8 cellular contexts compared by ENCODE assay signal in genomic region chr1:149936992-149937705, GRCh38. TPM values are rescaled to one million over a fixed set of nuclear protein-coding genes. Genes with fewer than 3 reads are reported as not detected.
DNase-seq lines count a peak whose midpoint lies in the region; ATAC-seq lines count a peak whose summit lies in the region.

No MANE protein-coding gene starts in this region.

- no peak for ATAC-seq in HG02588 (IDR thresholded peaks at IDR 0.05; ENCODE audit: unreplicated experiment)
- no peak for ATAC-seq in GM19463 (IDR thresholded peaks at IDR 0.05; ENCODE audit: unreplicated experiment)

- H3K4me1 Mint-ChIP-seq in T-helper 1 cell treated with Interleukin-12 subunit alpha and Interleukin-12 subunit beta and Interleukin-4 antibody, amounts not matched to agents 30 μg/mL and 1 μg/mL, for 36 hours (ENCODE audit: low read depth), result peaks cover 22% of the 10 kb centered on the region

- DNase-seq in T-helper 1 cell, result no peak
- DNase-seq in NCI-H526 (lab: John Stamatoyannopoulos, UW), result peak; percentile 75 to 79
- DNase-seq in cerebellum (ENCODE audit: low spot score), result peak; percentile 43
- DNase-seq in KG1 (lab: John Stamatoyannopoulos, UW), result no peak

- H3K9me3 ChIP-seq in mesodermal cell (ENCODE audit: control insufficient read depth, low read length), result no peaks in the 10 kb centered on the region

- no peaks in the 10 kb centered on the region for H3K9me3 Mint-ChIP-seq in T-helper 1 cell treated with Interleukin-12 subunit alpha and Interleukin-12 subunit beta and Interleukin-4 antibody, amounts not matched to agents 30 μg/mL and 1 μg/mL, for 36 hours

- peak overlapping the region; percentile 43 for H3K4me3 ChIP-seq in mesodermal cell (ENCODE audit: extremely low read depth, insufficient read depth, low read length, poor library complexity, severe bottlenecking)

- peaks cover 39% of the 10 kb centered on the region for H3K4me1 ChIP-seq in mesodermal cell (ENCODE audit: control insufficient read depth, insufficient read depth, low read length, poor library complexity, severe bottlenecking)

- H3K36me3 Mint-ChIP-seq in T-helper 1 cell treated with Interleukin-12 subunit alpha and Interleukin-12 subunit beta and Interleukin-4 antibody, amounts not matched to agents 30 μg/mL and 1 μg/mL, for 36 hours (ENCODE audit: low read depth), result no peaks in the 10 kb centered on the region

- H3K4me3 Mint-ChIP-seq in T-helper 1 cell treated with Interleukin-12 subunit alpha and Interleukin-12 subunit beta and Interleukin-4 antibody, amounts not matched to agents 30 μg/mL and 1 μg/mL, for 36 hours, result no peak overlapping the region

- peak overlapping the region; percentile 71 for H3K27ac Mint-ChIP-seq in T-helper 1 cell treated with Interleukin-12 subunit alpha and Interleukin-12 subunit beta and Interleukin-4 antibody, amounts not matched to agents 30 μg/mL and 1 μg/mL, for 36 hours

- no peaks in the 10 kb centered on the region for H3K36me3 ChIP-seq in mesodermal cell (ENCODE audit: control insufficient read depth, insufficient read depth, low read length)

- no peak overlapping the region for H3K27ac ChIP-seq in mesodermal cell (ENCODE audit: low read depth, low read length, severe bottlenecking)

- H3K27me3 Mint-ChIP-seq in T-helper 1 cell treated with Interleukin-12 subunit alpha and Interleukin-12 subunit beta and Interleukin-4 antibody, amounts not matched to agents 30 μg/mL and 1 μg/mL, for 36 hours (ENCODE audit: low read depth), result no peaks in the 10 kb centered on the region

- WGBS in mesodermal cell (ENCODE audit: insufficient coverage in 2 of 2), 2 experiments, result 20 to 38% methylated on average over 4 to 5 of the region's 8 CpGs

RNA-seq across cellular contexts. Expression of gene MTMR11, which starts 0.5 kb away (rescaled TPM):
- 8.9 TPM for total RNA-seq in cerebellum
- 13.1 TPM for polyA plus RNA-seq in mesodermal cell (2013, experiment 1 of 2)
- 12.6 TPM for polyA plus RNA-seq in mesodermal cell (2013, experiment 2 of 2)

RNA-seq across cellular contexts. Expression of gene SF3B4, which starts 9.5 kb away (rescaled TPM):
- 11.3 TPM for total RNA-seq in cerebellum
- 60.7 TPM for polyA plus RNA-seq in mesodermal cell (2013, experiment 1 of 2)
- 58.0 TPM for polyA plus RNA-seq in mesodermal cell (2013, experiment 2 of 2)

RNA-seq across cellular contexts. Expression of gene SV2A, which starts 19.5 kb away (rescaled TPM):
- total RNA-seq in cerebellum, result 63.2 TPM
- 53.0 TPM for polyA plus RNA-seq in mesodermal cell (2013, experiment 1 of 2)
- 42.6 TPM for polyA plus RNA-seq in mesodermal cell (2013, experiment 2 of 2)

RNA-seq across cellular contexts. Expression of gene BOLA1, which starts 37.8 kb away (rescaled TPM):
- 6.5 TPM for total RNA-seq in cerebellum
- 2.4 TPM for polyA plus RNA-seq in mesodermal cell (2013, experiment 1 of 2)
- 2.4 TPM for polyA plus RNA-seq in mesodermal cell (2013, experiment 2 of 2)

Comparison
In these comparisons a context has a peak if more than half of its experiments do, and no peak if none do; other contexts are left out.
1. DNase-seq: peak in NCI-H526 (2 of 2) and cerebellum (single experiment); none in T-helper 1 cell (0 of 5) and KG1 (single experiment).